Comparison of ENCODE assay signal across 1 cellular context in genomic region chr5:60718186-60718892, GRCh38.
TF ChIP-seq lines count a peak whose summit lies in the region.

No MANE protein-coding gene starts in this region.

TF ChIP-seq in HEK293, 187 proteins besides CTCF, POLR2A, EP300 and RAD21 (continued from another document and continues in another):
- peak; percentile 83 for TF ChIP-seq REST (tag by site-specific recombination; IDR thresholded peaks at IDR 0.05)
- no peak for TF ChIP-seq HOXA7 (CRISPR knock-in tag; IDR thresholded peaks at IDR 0.05; ENCODE audit: borderline replicate concordance)
- no peak for TF ChIP-seq ZNF704 (tag by site-specific recombination; IDR thresholded peaks at IDR 0.05)
- TF ChIP-seq ZEB2 (tag by site-specific recombination; IDR thresholded peaks at IDR 0.05) = no peak
- TF ChIP-seq PRDM2 (tag by site-specific recombination; IDR thresholded peaks at IDR 0.05; ENCODE audit: borderline replicate concordance) = no peak
- 0 out of 2 replicates have a peak, but pooled peaks have one; percentile 53 for TF ChIP-seq ZNF266 (tag by site-specific recombination; IDR thresholded peaks at IDR 0.05; ENCODE audit: low read depth)
- TF ChIP-seq ZNF148 (tag by site-specific recombination; IDR thresholded peaks at IDR 0.05; ENCODE audit: borderline replicate concordance) = no peak
- TF ChIP-seq ZBTB20 (tag by site-specific recombination; IDR thresholded peaks at IDR 0.05) = no peak
- no peak for TF ChIP-seq TRIM28 (IDR thresholded peaks at IDR 0.05; ENCODE audit: borderline replicate concordance, low read length)
- no peak for TF ChIP-seq MYNN (tag by site-specific recombination; IDR thresholded peaks at IDR 0.05; ENCODE audit: borderline replicate concordance)
- TF ChIP-seq ZNF791 (tag by site-specific recombination; IDR thresholded peaks at IDR 0.05) = no peak
- no peak for TF ChIP-seq KLF8 (tag by site-specific recombination; IDR thresholded peaks at IDR 0.05)
- TF ChIP-seq ZNF449 (tag by site-specific recombination; IDR thresholded peaks at IDR 0.05) = no peak
- TF ChIP-seq ZNF701 (tag by site-specific recombination; IDR thresholded peaks at IDR 0.05) = no peak
- TF ChIP-seq ZNF621 (tag by site-specific recombination; IDR thresholded peaks at IDR 0.05) = no peak
- TF ChIP-seq ZNF473 (tag by site-specific recombination; IDR thresholded peaks at IDR 0.05) = no peak
- TF ChIP-seq ZNF121 (tag by site-specific recombination; IDR thresholded peaks at IDR 0.05) = no peak
- TF ChIP-seq ZNF324 (tag by site-specific recombination; IDR thresholded peaks at IDR 0.05) = no peak
- TF ChIP-seq ZNF146 (tag by site-specific recombination; IDR thresholded peaks at IDR 0.05) = peak; percentile 16; the same call in 1 of the 2 replicates
- TF ChIP-seq ZNF18 (tag by site-specific recombination; IDR thresholded peaks at IDR 0.05) = no peak
- 0 out of 2 replicates have a peak, but pooled peaks have one; percentile 35 for TF ChIP-seq ZNF530 (tag by site-specific recombination; IDR thresholded peaks at IDR 0.05; ENCODE audit: low read depth)
- no peak for TF ChIP-seq ZFP69B (tag by site-specific recombination; IDR thresholded peaks at IDR 0.05)
- no peak for TF ChIP-seq ZNF747 (tag by site-specific recombination; IDR thresholded peaks at IDR 0.05)
- TF ChIP-seq PRDM10 (tag by site-specific recombination; IDR thresholded peaks at IDR 0.05) = no peak
- TF ChIP-seq SCRT1 (tag by site-specific recombination; IDR thresholded peaks at IDR 0.05; ENCODE audit: borderline replicate concordance) = no peak
- no peak for TF ChIP-seq MZF1 (tag by site-specific recombination; IDR thresholded peaks at IDR 0.05; ENCODE audit: borderline replicate concordance)
- peak; percentile 58; the same call in 1 of the 2 replicates for TF ChIP-seq ZNF639 (tag by site-specific recombination; IDR thresholded peaks at IDR 0.05)
- TF ChIP-seq ZNF416 (tag by site-specific recombination; IDR thresholded peaks at IDR 0.05) = no peak
- no peak for TF ChIP-seq PBX3 (CRISPR knock-in tag; IDR thresholded peaks at IDR 0.05)
- TF ChIP-seq ZIC2 (tag by site-specific recombination; IDR thresholded peaks at IDR 0.05) = no peak
